In genomic region chr14:24235804-24236688, GRCh38 we compare ENCODE assay signal across 16 cellular contexts. TPM values are rescaled to one million over a fixed set of nuclear protein-coding genes. Genes with fewer than 3 reads are reported as not detected.
DNase-seq lines count a peak whose midpoint lies in the region; ATAC-seq and TF ChIP-seq lines count a peak whose summit lies in the region.
"Had no signal": no experiment of that assay in that cellular context is flagged by ENCODE, and none has a peak within 500 bp of the region (broad histone marks: within the 10 kb centered on the region; RNA-seq: fewer than 3 reads in every experiment).

No MANE protein-coding gene starts in this region.

- H3K9ac ChIP-seq in endodermal cell (ENCODE audit: extremely low read depth, low read length, poor library complexity, severe bottlenecking) = no peak overlapping the region

- no peak for DNase-seq in activated CD8-positive, alpha-beta T cell treated with anti-CD3 and anti-CD28 coated beads for 36 hours
- DNase-seq in activated CD8-positive, alpha-beta T cell treated with anti-CD3 and anti-CD28 coated beads, Interleukin-2, amount 10 ng/mL, durations not matched to agents 7 days and 5 days = no peak
- peak; percentile 15 for DNase-seq in endodermal cell
- no peak for DNase-seq in psoas muscle
- DNase-seq in thyroid gland = no peak
- DNase-seq in caudate nucleus (lab: John Stamatoyannopoulos, UW) = no peak
- DNase-seq: activated naive CD4-positive, alpha-beta T cell treated with anti-CD3 and anti-CD28 coated beads, Interleukin-2, amount 50 U/mL, for 16 hours; foreskin fibroblast; left ventricle myocardium superior; NCI-H1092; NCI-H69; PC-3 had no signal

- no peaks in the 10 kb centered on the region for H3K27me3 ChIP-seq in endodermal cell (ENCODE audit: control insufficient read depth, insufficient read depth, low read length, poor library complexity, severe bottlenecking)
- H3K27me3 ChIP-seq in psoas muscle (ENCODE audit: insufficient read depth in 3 of 3, low read length in 2 of 3) = no peaks in the 10 kb centered on the region
- no peaks in the 10 kb centered on the region for H3K27me3 ChIP-seq in thyroid gland
- H3K27me3 ChIP-seq: right atrium auricular region, tibial artery had no signal

- H3K27ac ChIP-seq in endodermal cell (ENCODE audit: low read depth, low read length) (no peak overlapping the region), psoas muscle (peak overlapping the region; percentile 19), thyroid gland (no peak overlapping the region), caudate nucleus (ENCODE audit: low read depth, low read length) (no peak overlapping the region)
- H3K27ac ChIP-seq: right atrium auricular region, tibial artery had no signal

- H3K4me3 ChIP-seq in endodermal cell (ENCODE audit: low read length) (no peak overlapping the region), psoas muscle (no peak overlapping the region), thyroid gland (replicated peaks in 1 of 3) (no peak overlapping the region)
- H3K4me3 ChIP-seq: right atrium auricular region, tibial artery had no signal

- no peak for ATAC-seq in activated CD8-positive, alpha-beta T cell treated with anti-CD3 and anti-CD28 coated beads for 36 hours
- ATAC-seq in activated CD8-positive, alpha-beta T cell treated with anti-CD3 and anti-CD28 coated beads, Interleukin-2, amount 10 ng/mL, durations not matched to agents 7 days and 5 days = no peak
- no peak for ATAC-seq in psoas muscle
- ATAC-seq: HCT116, left ventricle myocardium superior, PC-3 had no signal

- no peaks in the 10 kb centered on the region for H3K27me3 Mint-ChIP-seq in activated CD8-positive, alpha-beta T cell treated with anti-CD3 and anti-CD28 coated beads for 36 hours
- no peaks in the 10 kb centered on the region for H3K27me3 Mint-ChIP-seq in activated CD8-positive, alpha-beta T cell treated with anti-CD3 and anti-CD28 coated beads, Interleukin-2, amount 10 ng/mL, durations not matched to agents 7 days and 5 days (ENCODE audit: low read depth)
- H3K27me3 Mint-ChIP-seq in endodermal cell (ENCODE audit: insufficient read depth) = no peaks in the 10 kb centered on the region

- peaks cover 56% of the 10 kb centered on the region for H3K36me3 Mint-ChIP-seq in activated CD8-positive, alpha-beta T cell treated with anti-CD3 and anti-CD28 coated beads for 36 hours (ENCODE audit: low read depth)
- H3K36me3 Mint-ChIP-seq in activated CD8-positive, alpha-beta T cell treated with anti-CD3 and anti-CD28 coated beads, Interleukin-2, amount 10 ng/mL, durations not matched to agents 7 days and 5 days (ENCODE audit: low read depth) = peaks cover 70% of the 10 kb centered on the region
- H3K36me3 Mint-ChIP-seq in endodermal cell (ENCODE audit: low read depth) = peaks cover 52% of the 10 kb centered on the region

- no peaks in the 10 kb centered on the region for H3K9me3 ChIP-seq in endodermal cell (ENCODE audit: control insufficient read depth, low read length)
- H3K9me3 ChIP-seq in psoas muscle = no peaks in the 10 kb centered on the region
- no peaks in the 10 kb centered on the region for H3K9me3 ChIP-seq in thyroid gland
- H3K9me3 ChIP-seq: right atrium auricular region, tibial artery had no signal

- 93 to 100% methylated on average over 3 to 5 of the region's 5 CpGs for WGBS in endodermal cell (ENCODE audit: insufficient coverage in 1 of 2, insufficient read length in 1 of 2), 2 experiments
- WGBS in psoas muscle, 3 donors = 88 to 98% (median 91%) methylated on average over 5 of the region's 5 CpGs
- WGBS in thyroid gland, 2 donors = 95 to 96% methylated on average over 5 of the region's 5 CpGs

- H3K4me1 Mint-ChIP-seq in activated CD8-positive, alpha-beta T cell treated with anti-CD3 and anti-CD28 coated beads for 36 hours (ENCODE audit: low read depth) = peaks cover 66% of the 10 kb centered on the region
- H3K4me1 Mint-ChIP-seq in activated CD8-positive, alpha-beta T cell treated with anti-CD3 and anti-CD28 coated beads, Interleukin-2, amount 10 ng/mL, durations not matched to agents 7 days and 5 days (ENCODE audit: low read depth) = peaks cover 62% of the 10 kb centered on the region
- peaks cover 15% of the 10 kb centered on the region for H3K4me1 Mint-ChIP-seq in endodermal cell

- H3K4me1 ChIP-seq in endodermal cell (ENCODE audit: control insufficient read depth, insufficient read depth, low read length) = peaks cover 8% of the 10 kb centered on the region
- peaks cover 75% of the 10 kb centered on the region for H3K4me1 ChIP-seq in psoas muscle
- peaks cover 21 to 43% of the 10 kb centered on the region in 2 donors for H3K4me1 ChIP-seq in thyroid gland

- peaks cover 58% of the 10 kb centered on the region for H3K36me3 ChIP-seq in endodermal cell (ENCODE audit: control insufficient read depth, insufficient read depth, low read length)
- H3K36me3 ChIP-seq in psoas muscle (ENCODE audit: insufficient read depth in 1 of 2, low read depth in 1 of 2) = peaks cover 27 to 74% of the 10 kb centered on the region in 2 donors
- H3K36me3 ChIP-seq in thyroid gland = peaks cover 50 to 56% of the 10 kb centered on the region in 2 donors

- CTCF ChIA-PET in activated CD8-positive, alpha-beta T cell treated with anti-CD3 and anti-CD28 coated beads for 36 hours (lab: Charles Lee) = interaction anchor here (1.2 to 27.8 kb wide), 6 partner anchors 7 to 75 kb away, joined by 3 to 873 read pairs (median 13); partner anchors contain the start of genes CIDEB, DHRS1, IRF9 and LTB4R
- CTCF ChIA-PET in activated CD8-positive, alpha-beta T cell treated with anti-CD3 and anti-CD28 coated beads, Interleukin-2, amount 10 ng/mL, durations not matched to agents 7 days and 5 days (lab: Charles Lee) = interaction anchor here (1.1 to 21.9 kb wide), 8 partner anchors 10 to 200 kb away, joined by 3 to 801 read pairs (median 4); partner anchors contain the start of genes CHMP4A, CIDEB, DHRS1 and LTB4R

- TF ChIP-seq CTCF in activated CD8-positive, alpha-beta T cell treated with anti-CD3 and anti-CD28 coated beads for 36 hours (IDR thresholded peaks at IDR 0.05) = no peak
- TF ChIP-seq CTCF in endodermal cell (conservative IDR thresholded peaks at IDR 0.05) (no peak), psoas muscle (IDR thresholded peaks at IDR 0.05) (no peak), thyroid gland (IDR thresholded peaks at IDR 0.05) (no peak)

- peak overlapping the region; percentile 65 for H3K27ac Mint-ChIP-seq in activated CD8-positive, alpha-beta T cell treated with anti-CD3 and anti-CD28 coated beads for 36 hours
- H3K27ac Mint-ChIP-seq in activated CD8-positive, alpha-beta T cell treated with anti-CD3 and anti-CD28 coated beads, Interleukin-2, amount 10 ng/mL, durations not matched to agents 7 days and 5 days = no peak overlapping the region
- no peak overlapping the region for H3K27ac Mint-ChIP-seq in endodermal cell

- H3K4me3 Mint-ChIP-seq in activated CD8-positive, alpha-beta T cell treated with anti-CD3 and anti-CD28 coated beads for 36 hours = no peak overlapping the region
- no peak overlapping the region for H3K4me3 Mint-ChIP-seq in activated CD8-positive, alpha-beta T cell treated with anti-CD3 and anti-CD28 coated beads, Interleukin-2, amount 10 ng/mL, durations not matched to agents 7 days and 5 days
- H3K4me3 Mint-ChIP-seq in endodermal cell = no peak overlapping the region
- H3K4me3 Mint-ChIP-seq: CD14-positive monocyte had no signal

- no peak for TF ChIP-seq POLR2A in thyroid gland (IDR thresholded peaks at IDR 0.05)

- POLR2A ChIA-PET in activated CD8-positive, alpha-beta T cell treated with anti-CD3 and anti-CD28 coated beads for 36 hours (lab: Charles Lee) = interaction anchor here (1.1 to 2.4 kb wide), 4 partner anchors 22 to 76 kb away, joined by 3 to 17 read pairs (median 4); partner anchors contain the start of genes CHMP4A and LTB4R
- POLR2A ChIA-PET in activated CD8-positive, alpha-beta T cell treated with anti-CD3 and anti-CD28 coated beads, Interleukin-2, amount 10 ng/mL, durations not matched to agents 7 days and 5 days (lab: Charles Lee) = interaction anchor here (1.0 to 1.6 kb wide), 8 partner anchors 8 to 194 kb away, joined by 3 to 7 read pairs (median 4); partner anchors contain the start of genes CHMP4A, KHNYN and MDP1

- intact Hi-C loops in activated CD8-positive, alpha-beta T cell treated with anti-CD3 and anti-CD28 coated beads for 36 hours (cut with micrococcal nuclease) = no loop called here
- intact Hi-C loops in psoas muscle (cut with DNase I) (no loop called here), thyroid gland (cut with DNase I) (loop anchor here (10.0 kb wide), 1 partner anchor 199 kb away; no protein-coding TSS in a partner anchor)

- no peaks in the 10 kb centered on the region for H3K9me3 Mint-ChIP-seq in activated CD8-positive, alpha-beta T cell treated with anti-CD3 and anti-CD28 coated beads for 36 hours
- H3K9me3 Mint-ChIP-seq in activated CD8-positive, alpha-beta T cell treated with anti-CD3 and anti-CD28 coated beads, Interleukin-2, amount 10 ng/mL, durations not matched to agents 7 days and 5 days (ENCODE audit: insufficient read depth) = no peaks in the 10 kb centered on the region
- H3K9me3 Mint-ChIP-seq in endodermal cell = no peaks in the 10 kb centered on the region
- H3K9me3 Mint-ChIP-seq: CD14-positive monocyte had no signal

RNA-seq across cellular contexts. Expression of gene GMPR2, which starts 3.3 kb away (rescaled TPM):
- total RNA-seq in activated CD8-positive, alpha-beta T cell treated with anti-CD3 and anti-CD28 coated beads for 36 hours = 10 to 100 TPM; 45.6 to 49.3 TPM
- 10 to 100 TPM; 67.2 to 68.4 TPM for total RNA-seq in activated CD8-positive, alpha-beta T cell treated with anti-CD3 and anti-CD28 coated beads, Interleukin-2, amount 10 ng/mL, durations not matched to agents 7 days and 5 days
- total RNA-seq in endodermal cell = 10 to 100 TPM; 56.1 to 63.1 TPM
- 51.6 TPM for polyA plus RNA-seq in endodermal cell (2013, experiment 1 of 2)
- 43.4 TPM for polyA plus RNA-seq in endodermal cell (2013, experiment 2 of 2)
- 10 to 100 TPM; 19.7 to 33.1 (median 27.9) TPM for total RNA-seq in psoas muscle
- 10 to 100 TPM; 17.7 to 24.0 (median 21.7) TPM for polyA plus RNA-seq in psoas muscle
- 100 to 1,000 TPM in 2 of 4 donors, 10 to 100 TPM in 2; 68.8 to 237 (median 110) TPM for total RNA-seq in thyroid gland

RNA-seq across cellular contexts. Expression of gene NEDD8, which starts 3.9 kb away (rescaled TPM):
- 100 to 1,000 TPM; 167 to 172 TPM for total RNA-seq in activated CD8-positive, alpha-beta T cell treated with anti-CD3 and anti-CD28 coated beads for 36 hours
- total RNA-seq in activated CD8-positive, alpha-beta T cell treated with anti-CD3 and anti-CD28 coated beads, Interleukin-2, amount 10 ng/mL, durations not matched to agents 7 days and 5 days = 100 to 1,000 TPM; 214 to 222 TPM
- total RNA-seq in endodermal cell (100 to 1,000 TPM; 210 to 267 TPM), psoas muscle (100 to 1,000 TPM; 135 to 206 (median 159) TPM), thyroid gland (100 to 1,000 TPM; 149 to 317 (median 172) TPM)
- 187 TPM for polyA plus RNA-seq in endodermal cell (2013, experiment 1 of 2)
- 182 TPM for polyA plus RNA-seq in endodermal cell (2013, experiment 2 of 2)
- polyA plus RNA-seq in psoas muscle = 100 to 1,000 TPM; 214 to 315 (median 297) TPM

RNA-seq across cellular contexts. Expression of gene TINF2, which starts 6.4 kb away (rescaled TPM):
- 10 to 100 TPM; 77.4 to 84.9 TPM for total RNA-seq in activated CD8-positive, alpha-beta T cell treated with anti-CD3 and anti-CD28 coated beads for 36 hours
- 100 to 1,000 TPM; 128 to 131 TPM for total RNA-seq in activated CD8-positive, alpha-beta T cell treated with anti-CD3 and anti-CD28 coated beads, Interleukin-2, amount 10 ng/mL, durations not matched to agents 7 days and 5 days
- total RNA-seq in endodermal cell = 10 to 100 TPM; 43.4 to 43.5 TPM
- 52.0 TPM for polyA plus RNA-seq in endodermal cell (2013, experiment 1 of 2)
- polyA plus RNA-seq in endodermal cell (2013, experiment 2 of 2) = 48.5 TPM
- 10 to 100 TPM; 36.6 to 69.6 (median 65.2) TPM for total RNA-seq in psoas muscle
- 100 to 1,000 TPM in 1 of 3 donors, 10 to 100 TPM in 2; 37.8 to 103 (median 48.3) TPM for polyA plus RNA-seq in psoas muscle
- total RNA-seq in thyroid gland = 100 to 1,000 TPM in 1 of 4 donors, 10 to 100 TPM in 3; 67.3 to 101 (median 71.6) TPM

RNA-seq across cellular contexts. Expression of gene MDP1, which starts 20.2 kb away (rescaled TPM):
- total RNA-seq in activated CD8-positive, alpha-beta T cell treated with anti-CD3 and anti-CD28 coated beads for 36 hours = 10 to 100 TPM; 11.2 to 11.3 TPM
- 10 to 100 TPM; 16.9 to 18.2 TPM for total RNA-seq in activated CD8-positive, alpha-beta T cell treated with anti-CD3 and anti-CD28 coated beads, Interleukin-2, amount 10 ng/mL, durations not matched to agents 7 days and 5 days
- 10 to 100 TPM; 21.0 to 25.0 TPM for total RNA-seq in endodermal cell
- 35.2 TPM for polyA plus RNA-seq in endodermal cell (2013, experiment 1 of 2)
- polyA plus RNA-seq in endodermal cell (2013, experiment 2 of 2) = 32.7 TPM
- total RNA-seq in psoas muscle = 10 to 100 TPM in 3 of 4 donors, 1 to 10 TPM in 1; 9.4 to 16.3 (median 12.1) TPM
- 10 to 100 TPM in 2 of 3 donors, 1 to 10 TPM in 1; 6.2 to 19.7 (median 13.0) TPM for polyA plus RNA-seq in psoas muscle
- 10 to 100 TPM; 13.1 to 55.9 (median 25.4) TPM for total RNA-seq in thyroid gland

RNA-seq across cellular contexts. Expression of gene CHMP4A, which starts 22.8 kb away (rescaled TPM):
- total RNA-seq in activated CD8-positive, alpha-beta T cell treated with anti-CD3 and anti-CD28 coated beads for 36 hours = 10 to 100 TPM; 55.6 to 61.8 TPM
- total RNA-seq in activated CD8-positive, alpha-beta T cell treated with anti-CD3 and anti-CD28 coated beads, Interleukin-2, amount 10 ng/mL, durations not matched to agents 7 days and 5 days = 10 to 100 TPM; 83.2 to 93.4 TPM
- total RNA-seq in endodermal cell = 10 to 100 TPM; 38.8 to 44.3 TPM
- polyA plus RNA-seq in endodermal cell (2013, experiment 1 of 2) = 43.0 TPM
- polyA plus RNA-seq in endodermal cell (2013, experiment 2 of 2) = 44.3 TPM
- total RNA-seq in psoas muscle = 10 to 100 TPM; 12.3 to 18.2 (median 15.7) TPM
- 10 to 100 TPM; 29.6 to 42.1 (median 29.9) TPM for polyA plus RNA-seq in psoas muscle
- total RNA-seq in thyroid gland = 10 to 100 TPM; 26.5 to 60.2 (median 46.2) TPM
